9 cellular contexts compared by ENCODE assay signal in the genomic region with DNA sequence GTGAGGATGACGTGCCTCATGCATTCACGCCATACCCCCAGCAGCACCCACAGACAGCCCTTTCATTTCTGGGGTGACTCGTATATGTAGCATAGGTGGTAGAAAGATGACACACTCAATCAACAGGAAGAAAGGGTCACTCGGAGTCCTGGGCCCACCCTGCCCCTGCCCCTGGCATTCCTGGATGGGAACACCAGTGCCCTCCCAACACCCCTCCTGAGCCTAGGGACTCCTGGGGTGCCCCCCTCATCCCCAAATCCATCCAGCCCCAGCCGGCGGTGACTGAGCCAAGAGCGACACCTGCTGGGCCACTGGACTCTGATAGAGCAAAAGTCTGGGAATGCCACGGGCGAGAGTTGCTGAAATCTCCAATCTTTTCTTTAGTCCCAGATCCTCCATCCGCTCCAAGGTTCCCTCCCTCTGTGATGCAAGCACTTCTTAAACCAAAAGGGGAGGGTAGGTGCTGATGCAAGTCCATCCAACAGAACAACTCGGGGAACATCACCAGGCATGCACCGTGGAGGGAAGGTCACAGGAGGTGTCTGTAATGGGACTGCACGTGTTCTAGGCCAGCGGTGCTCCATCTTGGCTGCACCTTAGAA. TPM values are rescaled to one million over a fixed set of nuclear protein-coding genes. Genes with fewer than 3 reads are reported as not detected.
DNase-seq lines count a peak whose midpoint lies in the region; ATAC-seq and TF ChIP-seq lines count a peak whose summit lies in the region.
"Had no signal": no experiment of that assay in that cellular context is flagged by ENCODE, and none has a peak within 500 bp of the region (broad histone marks: within the 10 kb centered on the region; RNA-seq: fewer than 3 reads in every experiment).

No MANE protein-coding gene starts in this region.

- TF ChIP-seq POLR2A in uterus (IDR thresholded peaks at IDR 0.05) = no peak

- H3K27ac ChIP-seq in VCaP (no peak overlapping the region), epithelial cell of prostate (no peak overlapping the region), mesodermal cell (ENCODE audit: low read depth, low read length, severe bottlenecking) (peak overlapping the region; percentile 63), uterus (peak overlapping the region in 1 of 2 donors; percentile 13)

- H3K4me1 Mint-ChIP-seq in activated naive CD8-positive, alpha-beta T cell treated with anti-CD3 and anti-CD28 coated beads, Interleukin-2, amount 10 ng/mL, durations not matched to agents 7 days and 5 days = peaks cover 3% of the 10 kb centered on the region
- H3K4me1 Mint-ChIP-seq in activated naive CD8-positive, alpha-beta T cell treated with anti-CD3 and anti-CD28 coated beads for 36 hours = peaks cover 1% of the 10 kb centered on the region

- H3K36me3 Mint-ChIP-seq in activated naive CD8-positive, alpha-beta T cell treated with anti-CD3 and anti-CD28 coated beads, Interleukin-2, amount 10 ng/mL, durations not matched to agents 7 days and 5 days = no peaks in the 10 kb centered on the region
- no peaks in the 10 kb centered on the region for H3K36me3 Mint-ChIP-seq in activated naive CD8-positive, alpha-beta T cell treated with anti-CD3 and anti-CD28 coated beads for 36 hours

- peak; percentile 53 for DNase-seq in activated naive CD8-positive, alpha-beta T cell treated with anti-CD3 and anti-CD28 coated beads, Interleukin-2, amount 10 ng/mL, durations not matched to agents 7 days and 5 days
- DNase-seq in activated naive CD8-positive, alpha-beta T cell treated with anti-CD3 and anti-CD28 coated beads for 36 hours = no peak
- DNase-seq in epithelial cell of prostate (ENCODE audit: low read depth, low spot score) (peak; percentile 6), uterus (peak; percentile 38 to 47), NCI-H1930 (lab: John Stamatoyannopoulos, UW) (no peak)

- H3K36me3 ChIP-seq in mesodermal cell (ENCODE audit: control insufficient read depth, insufficient read depth, low read length) (no peaks in the 10 kb centered on the region), uterus (no peaks in the 10 kb centered on the region)

- no peaks in the 10 kb centered on the region for H3K4me1 ChIP-seq in mesodermal cell (ENCODE audit: control insufficient read depth, insufficient read depth, low read length, poor library complexity, severe bottlenecking)
- H3K4me1 ChIP-seq in uterus = no peaks in the 10 kb centered on the region

- H3K4me3 ChIP-seq in mesodermal cell (ENCODE audit: extremely low read depth, insufficient read depth, low read length, poor library complexity, severe bottlenecking) = no peak overlapping the region
- H3K4me3 ChIP-seq in uterus = no peak overlapping the region

- POLR2A ChIA-PET in activated naive CD8-positive, alpha-beta T cell treated with anti-CD3 and anti-CD28 coated beads, Interleukin-2, amount 10 ng/mL, durations not matched to agents 7 days and 5 days (lab: Charles Lee) = interaction anchor here (1.7 kb wide), 1 partner anchor 196 kb away, joined by 3 read pairs; a partner anchor contains a TSS

- H3K4me3 Mint-ChIP-seq in activated naive CD8-positive, alpha-beta T cell treated with anti-CD3 and anti-CD28 coated beads, Interleukin-2, amount 10 ng/mL, durations not matched to agents 7 days and 5 days = no peak overlapping the region
- no peak overlapping the region for H3K4me3 Mint-ChIP-seq in activated naive CD8-positive, alpha-beta T cell treated with anti-CD3 and anti-CD28 coated beads for 36 hours

- no peaks in the 10 kb centered on the region for H3K27me3 Mint-ChIP-seq in activated naive CD8-positive, alpha-beta T cell treated with anti-CD3 and anti-CD28 coated beads, Interleukin-2, amount 10 ng/mL, durations not matched to agents 7 days and 5 days
- H3K27me3 Mint-ChIP-seq in activated naive CD8-positive, alpha-beta T cell treated with anti-CD3 and anti-CD28 coated beads for 36 hours = peaks cover 3% of the 10 kb centered on the region

- H3K27ac Mint-ChIP-seq in activated naive CD8-positive, alpha-beta T cell treated with anti-CD3 and anti-CD28 coated beads, Interleukin-2, amount 10 ng/mL, durations not matched to agents 7 days and 5 days = no peak overlapping the region
- no peak overlapping the region for H3K27ac Mint-ChIP-seq in activated naive CD8-positive, alpha-beta T cell treated with anti-CD3 and anti-CD28 coated beads for 36 hours

- H3K9me3 ChIP-seq in mesodermal cell (ENCODE audit: control insufficient read depth, low read length) = no peaks in the 10 kb centered on the region
- no peaks in the 10 kb centered on the region for H3K9me3 ChIP-seq in uterus

- intact Hi-C loops in uterus (cut with DNase I; ENCODE audit: low total_unique reads) = no loop called here

- WGBS in mesodermal cell (ENCODE audit: insufficient coverage in 2 of 2), 2 experiments = 34 to 47% methylated on average over 9 of the region's 14 CpGs

- no peaks in the 10 kb centered on the region for H3K9me3 Mint-ChIP-seq in activated naive CD8-positive, alpha-beta T cell treated with anti-CD3 and anti-CD28 coated beads, Interleukin-2, amount 10 ng/mL, durations not matched to agents 7 days and 5 days
- H3K9me3 Mint-ChIP-seq in activated naive CD8-positive, alpha-beta T cell treated with anti-CD3 and anti-CD28 coated beads for 36 hours = no peaks in the 10 kb centered on the region

- no peaks in the 10 kb centered on the region for H3K27me3 ChIP-seq in uterus

- TF ChIP-seq CTCF in VCaP (conservative IDR thresholded peaks at IDR 0.05) (peak; percentile 73), uterus (IDR thresholded peaks at IDR 0.05) (peak; percentile 34 to 61 (median 50))

- ATAC-seq in activated naive CD8-positive, alpha-beta T cell treated with anti-CD3 and anti-CD28 coated beads, Interleukin-2, amount 10 ng/mL, durations not matched to agents 7 days and 5 days (ENCODE audit: low read depth) = no peak
- no peak for ATAC-seq in HG02884 (IDR thresholded peaks at IDR 0.05; ENCODE audit: unreplicated experiment)

RNA-seq across cellular contexts. Expression of a gene that starts 31.1 kb away (rescaled TPM):
- total RNA-seq in activated naive CD8-positive, alpha-beta T cell treated with anti-CD3 and anti-CD28 coated beads, Interleukin-2, amount 10 ng/mL, durations not matched to agents 7 days and 5 days = not detected
- not detected for total RNA-seq in activated naive CD8-positive, alpha-beta T cell treated with anti-CD3 and anti-CD28 coated beads for 36 hours
- 8.4 TPM for polyA plus RNA-seq in mesodermal cell (2013, experiment 1 of 2)
- 6.1 TPM for polyA plus RNA-seq in mesodermal cell (2013, experiment 2 of 2)
- 1 to 10 TPM in 1 of 4 donors, under 1 TPM in 1, not detected in 2; 0.85 to 6.9 TPM for total RNA-seq in uterus
- total RNA-seq: activated CD8-positive, alpha-beta memory T cell treated with anti-CD3 and anti-CD28 coated beads for 36 hours had no signal

Comparison
In these comparisons a context has a peak if more than half of its experiments do, and no peak if none do; other contexts are left out.
1. DNase-seq: peak in activated naive CD8-positive, alpha-beta T cell treated with anti-CD3 and anti-CD28 coated beads, Interleukin-2, amount 10 ng/mL, durations not matched to agents 7 days and 5 days (single experiment), epithelial cell of prostate (single experiment) and uterus (2 of 2); none in activated naive CD8-positive, alpha-beta T cell treated with anti-CD3 and anti-CD28 coated beads for 36 hours (single experiment) and NCI-H1930 (0 of 2).